8 cellular contexts compared by ENCODE assay signal in genomic region chr1:74504125-74505065, GRCh38. TPM values are rescaled to one million over a fixed set of nuclear protein-coding genes. Genes with fewer than 3 reads are reported as not detected.
DNase-seq lines count a peak whose midpoint lies in the region; ATAC-seq, FAIRE-seq and TF ChIP-seq lines count a peak whose summit lies in the region.

No MANE protein-coding gene starts in this region.

- H3K27me3 ChIP-seq in HCT116 (ENCODE audit: insufficient read depth, low read length) (peaks cover 31% of the 10 kb centered on the region; the same call in 1 of the 2 replicates), SJSA1 (replicated peaks) (no peaks in the 10 kb centered on the region), K562 (ENCODE audit: control insufficient read depth in 2 of 2, insufficient read depth in 2 of 2, low read length in 2 of 2) (no peaks in the 10 kb centered on the region)

- intact Hi-C loops in HCT116 (cut with micrococcal nuclease) (loop anchor here (10.0 kb wide), 1 partner anchor 180 kb away; no protein-coding TSS in a partner anchor), K562 (cut with micrococcal nuclease) (no loop called here)

- H2AFZ ChIP-seq in HCT116 (ENCODE audit: low read depth, low read length, poor library complexity, severe bottlenecking) (no peak overlapping the region), K562 (ENCODE audit: low read depth, low read length) (no peak overlapping the region)

- RAD21 ChIA-PET in HCT116 (lab: Charles Lee; ENCODE audit: low non-redundant PET in 1 of 2, low total read pairs in 2 of 2, uncharacterized antibody in 2 of 2, unreplicated experiment in 2 of 2): no interaction called here

- no peak for TF ChIP-seq EP300 in K562 (IDR thresholded peaks at IDR 0.05; ENCODE audit: low read length)

- H3K36me3 ChIP-seq in HCT116 (ENCODE audit: control insufficient read depth in 1 of 2, insufficient read depth in 2 of 2, low read length in 2 of 2) (no peaks in the 10 kb centered on the region), SJSA1 (no peaks in the 10 kb centered on the region), K562 (ENCODE audit: control insufficient read depth, insufficient read depth, low read length) (no peaks in the 10 kb centered on the region)

- WGBS in K562 (ENCODE audit: insufficient coverage, low coverage, missing lambda C conversion rate): 3% methylated on average over 19 of the region's 19 CpGs

- H3K9ac ChIP-seq in HCT116 (ENCODE audit: low read length): no peak overlapping the region
- H3K9ac ChIP-seq in K562 (ENCODE audit: insufficient read depth in 1 of 2, low read depth in 2 of 2, low read length in 2 of 2): no peak overlapping the region

- TF ChIP-seq RAD21 in HCT116 (IDR thresholded peaks at IDR 0.05; ENCODE audit: low read depth): peak; percentile 52
- peak in 1 of 2 experiments; percentile 55; a peak in 3 of 4 replicates for TF ChIP-seq RAD21 in K562 (CRISPR knock-in tag; conservative IDR thresholded peaks at IDR 0.05 in 1 of 2, IDR thresholded peaks at IDR 0.05 in 1 of 2)

- DNase-seq in SIG-M5 treated with dmso at 0.1 percent for 504 hours (lab: John Stamatoyannopoulos, UW; ENCODE audit: unreplicated experiment): peak; percentile 37
- DNase-seq in SIG-M5 (lab: John Stamatoyannopoulos, UW): no peak
- peak; percentile 19 for DNase-seq in HCT116 (ENCODE audit: low read depth, low spot score)
- DNase-seq in M059J (ENCODE audit: low read depth): peak; percentile 45
- DNase-seq in SJSA1 (ENCODE audit: low read depth in 1 of 2, low spot score in 2 of 2): peak; percentile 17 to 50
- peak; percentile 8 to 52 (median 12) for DNase-seq in K562 (ENCODE audit: extremely low read depth in 1 of 4, low spot score in 3 of 4)
- peak; percentile 37 for DNase-seq in iris pigment epithelial cell (ENCODE audit: low read depth)
- DNase-seq in stimulated activated CD4-positive, alpha-beta T cell treated with anti-CD3 and anti-CD28 coated beads, TNF-alpha, amount 100 ng/mL, for 24 hours (ENCODE audit: low read depth in 3 of 3): peak in 2 of 3 experiments; percentile 2 to 27

- H3K9me3 ChIP-seq in HCT116 (ENCODE audit: control insufficient read depth in 1 of 2, insufficient read depth in 1 of 2, low read depth in 1 of 2, low read length in 2 of 2): no peaks in the 10 kb centered on the region
- H3K9me3 ChIP-seq in SJSA1 (replicated peaks): no peaks in the 10 kb centered on the region
- no peaks in the 10 kb centered on the region for H3K9me3 ChIP-seq in K562 (replicated peaks; ENCODE audit: control insufficient read depth, insufficient read depth, low read depth, low read length)

- H3K27ac ChIP-seq in HCT116 (ENCODE audit: low read depth, low read length) (no peak overlapping the region), SJSA1 (no peak overlapping the region), K562 (ENCODE audit: extremely low read depth, low read depth, low read length) (no peak overlapping the region)

- H4K20me1 ChIP-seq in HCT116 (ENCODE audit: insufficient read depth) (no peaks in the 10 kb centered on the region), K562 (replicated peaks; ENCODE audit: control insufficient read depth, insufficient read depth, low read length) (no peaks in the 10 kb centered on the region)

- no peaks in the 10 kb centered on the region for H3K79me2 ChIP-seq in HCT116 (ENCODE audit: insufficient read depth, low read length)
- no peaks in the 10 kb centered on the region for H3K79me2 ChIP-seq in K562 (ENCODE audit: control insufficient read depth, insufficient read depth, low read length)

- POLR2A ChIA-PET in HCT116 (lab: Charles Lee): no interaction called here
- POLR2A ChIA-PET in K562 (lab: Yijun Ruan, JAX): interaction anchor here (1.0 kb wide), 1 partner anchor 10 kb away, joined by 3 read pairs; no protein-coding TSS in a partner anchor

- no peak overlapping the region for H3K4me3 ChIP-seq in HCT116 (replicated peaks in 1 of 2; ENCODE audit: low read depth in 1 of 2, low read length in 2 of 2)
- H3K4me3 ChIP-seq in SJSA1: no peak overlapping the region
- H3K4me3 ChIP-seq in K562: no peak overlapping the region

- H3K4me1 ChIP-seq in HCT116 (ENCODE audit: control insufficient read depth in 1 of 2, insufficient read depth in 2 of 2, low read length in 2 of 2): no peaks in the 10 kb centered on the region
- no peaks in the 10 kb centered on the region for H3K4me1 ChIP-seq in SJSA1 (replicated peaks)
- H3K4me1 ChIP-seq in K562 (replicated peaks in 1 of 2; ENCODE audit: control insufficient read depth in 2 of 2, insufficient read depth in 2 of 2, low read length in 2 of 2): no peaks in the 10 kb centered on the region

- H3K4me2 ChIP-seq in HCT116 (ENCODE audit: low read length): no peak overlapping the region
- no peak overlapping the region for H3K4me2 ChIP-seq in K562 (ENCODE audit: insufficient read depth, low read length)

- no peaks in the 10 kb centered on the region for H3K9me1 ChIP-seq in K562 (ENCODE audit: control insufficient read depth, insufficient read depth, low read length)

- in situ Hi-C loops in K562 (cut with MboI): no loop called here

- peak; percentile 70 for FAIRE-seq in K562 (lab: Jason Lieb, UNC)

- peak; percentile 23 to 86 (median 82); a peak in 5 of 6 replicates for TF ChIP-seq CTCF in HCT116 (IDR thresholded peaks at IDR 0.05 in 2 of 3, conservative IDR thresholded peaks at IDR 0.05 in 1 of 3; ENCODE audit: borderline replicate concordance in 1 of 3, insufficient read depth in 1 of 3, low read depth in 2 of 3, low read length in 2 of 3)
- peak; percentile 52 to 62 (median 54) for TF ChIP-seq CTCF in K562 (IDR thresholded peaks at IDR 0.05 in 2 of 3, conservative IDR thresholded peaks at IDR 0.05 in 1 of 3; ENCODE audit: insufficient read depth in 2 of 3, low read depth in 1 of 3, low read length in 3 of 3)

- CTCF ChIA-PET in HCT116 (lab: Charles Lee): interaction anchor here (0.7 to 1.3 kb wide), 3 partner anchors 11 to 185 kb away, joined by 4 to 7 read pairs (median 6); no protein-coding TSS in a partner anchor
- CTCF ChIA-PET in K562 (lab: Yijun Ruan, JAX; ENCODE audit: low intra/inter-chr PET ratio): interaction anchor here (0.6 kb wide), 1 partner anchor 665 kb away, joined by 3 read pairs; no protein-coding TSS in a partner anchor

- ATAC-seq in HCT116 (peak; percentile 99), K562 (peak; percentile 82)

- H3K9me2 ChIP-seq in HCT116 (ENCODE audit: insufficient read depth): no peaks in the 10 kb centered on the region

- BruUV-seq in HCT116 (replicated peaks; lab: Mats Ljungman, UMichigan) (no TSS peak), K562 (replicated peaks; lab: Mats Ljungman, UMichigan) (no TSS peak)

- no peak for TF ChIP-seq POLR2A in HCT116 (IDR thresholded peaks at IDR 0.05; ENCODE audit: borderline replicate concordance, extremely low read depth, insufficient read depth, insufficient read length)
- no peak for TF ChIP-seq POLR2A in K562 (conservative IDR thresholded peaks at IDR 0.05)

TF ChIP-seq in HCT116, 20 proteins besides CTCF, POLR2A, EP300 and RAD21 (continues in another document):
- no peak for TF ChIP-seq EZH2phosphoT487 (IDR thresholded peaks at IDR 0.05; ENCODE audit: borderline replicate concordance)
- TF ChIP-seq SP1 (IDR thresholded peaks at IDR 0.05; ENCODE audit: low read depth): no peak
- no peak for TF ChIP-seq SIN3A (IDR thresholded peaks at IDR 0.05; ENCODE audit: low read depth)

TF ChIP-seq in K562, 482 proteins besides CTCF, POLR2A, EP300 and RAD21:
- TF ChIP-seq ZNF785 (CRISPR knock-in tag; IDR thresholded peaks at IDR 0.05): no peak
- 0 out of 2 replicates have a peak, but pooled peaks have one; percentile 12 for TF ChIP-seq SMC3 (conservative IDR thresholded peaks at IDR 0.05; ENCODE audit: insufficient read depth, low read depth, low read length)

RNA-seq across cellular contexts. Expression of gene LRRC53, which starts 8.0 kb away (rescaled TPM):
- total RNA-seq in HCT116 (2021; ENCODE audit: unreplicated experiment) (not detected), K562 (2014; rRNA removed) (not detected in 2 replicates), K562 (2014; rRNA removed; fragmentation: Illumina TruSeq; extraction: Trizol) (not detected in 2 replicates), K562 (2015; rRNA removed; fragmentation: Illumina TruSeq; extraction: Trizol) (not detected in 2 replicates), K562 (2021) (not detected in 2 replicates)
- not detected in 2 replicates for polyA plus RNA-seq in HCT116 (2012)
- not detected in 2 replicates for total RNA-seq in M059J (2014; rRNA removed; shearing (Covaris generic))
- not detected in 2 replicates for total RNA-seq in SJSA1 (2014; rRNA removed; shearing (Covaris generic))
- not detected in 2 replicates for total RNA-seq in K562 (2011; cell fraction: chromatin; rRNA removed; ENCODE audit: low replicate concordance)
- total RNA-seq in K562 (2011; cell fraction: nucleolus; rRNA removed): not detected in 2 replicates
- not detected in 2 replicates for total RNA-seq in K562 (2011; cell fraction: nucleoplasm; rRNA removed)
- polyA plus RNA-seq in K562 (2011; rRNA removed) (not detected in 2 replicates), K562 (2014; fragmentation: Illumina TruSeq; extraction: Trizol) (not detected in 2 replicates), K562 (2014; fragmentation: Nextera tagmentation; extraction: Ambion mirVana) (not detected), K562 (2014; rRNA removed) (not detected in 2 replicates)
- polyA plus RNA-seq in K562 (2011; cell fraction: cytosol; rRNA removed): not detected in 2 replicates
- polyA plus RNA-seq in K562 (2011; cell fraction: nucleus; rRNA removed): not detected in 2 replicates
- not detected in 2 replicates for polyA plus RNA-seq in K562 (2012)
- polyA minus RNA-seq in K562 (2011; rRNA and poly(A)+ RNA removed): not detected in 2 replicates
- polyA minus RNA-seq in K562 (2011; cell fraction: cytosol; rRNA and poly(A)+ RNA removed): not detected in 2 replicates
- polyA minus RNA-seq in K562 (2011; cell fraction: nucleus; rRNA and poly(A)+ RNA removed): not detected in 2 replicates
